17 cellular contexts compared by ENCODE assay signal in the genomic region with DNA sequence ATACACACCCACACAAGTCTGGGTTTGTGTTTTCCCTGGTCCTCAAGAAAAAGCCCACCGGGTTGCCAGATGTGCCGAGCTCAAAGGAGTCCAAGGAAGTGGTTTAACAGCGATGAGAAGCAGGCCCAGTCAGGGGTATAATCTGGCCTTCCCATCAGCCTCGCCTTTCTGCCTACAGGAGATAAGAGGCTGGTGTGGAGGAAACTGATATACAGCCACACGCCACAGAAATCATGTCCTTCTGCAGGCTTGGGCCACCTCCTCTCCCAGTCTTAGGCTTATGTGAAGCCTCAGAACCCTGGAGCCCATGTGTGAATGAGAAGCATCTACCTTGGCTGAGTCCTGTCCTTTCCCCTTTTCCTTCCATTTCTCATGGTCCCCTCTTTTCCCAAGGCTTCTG.
"Had no signal": no experiment of that assay in that cellular context is flagged by ENCODE, and none has a peak within 500 bp of the region (broad histone marks: within the 10 kb centered on the region; RNA-seq: fewer than 3 reads in every experiment).

No MANE protein-coding gene starts in this region.

- ATAC-seq: activated CD8-positive, alpha-beta T cell treated with anti-CD3 and anti-CD28 coated beads, Interleukin-2, amount 10 ng/mL, durations not matched to agents 7 days and 5 days; activated naive CD8-positive, alpha-beta T cell treated with anti-CD3 and anti-CD28 coated beads, Interleukin-2, amount 50 U/mL, for 24 hours; activated T-cell treated with anti-CD3 and anti-CD28 coated beads, Interleukin-2, amount 50 U/mL, for 4 hours; foreskin keratinocyte; left lobe of liver; stimulated activated memory B cell treated with anti-CD40 and anti-IgM and Interleukin-4, amounts not matched to agents 10 μg/mL and 1 μg/mL and 100 μg/mL, for 72 hours had no signal

- DNase-seq: activated CD4-positive, alpha-beta T cell treated with anti-CD3 and anti-CD28 coated beads, Interleukin-2, amount 10 ng/mL, durations not matched to agents 7 days and 5 days; activated CD8-positive, alpha-beta T cell treated with anti-CD3 and anti-CD28 coated beads, Interleukin-2, amount 10 ng/mL, durations not matched to agents 7 days and 5 days; activated naive CD4-positive, alpha-beta T cell treated with anti-CD3 and anti-CD28 coated beads for 36 hours; activated naive CD8-positive, alpha-beta T cell treated with anti-CD3 and anti-CD28 coated beads, Interleukin-2, amount 50 U/mL, for 24 hours; activated T-cell treated with anti-CD3 and anti-CD28 coated beads, Interleukin-2, amount 50 U/mL, for 4 hours; anterior cingulate cortex; caudate nucleus; foreskin keratinocyte; kidney; nephron progenitor cell; nucleus accumbens; sigmoid colon; stimulated activated CD4-positive, alpha-beta T cell treated with anti-CD3 and anti-CD28 coated beads, Interleukin-4, amount 100 ng/mL, for 4 hours; testis; upper lobe of left lung had no signal
